In the genomic region with DNA sequence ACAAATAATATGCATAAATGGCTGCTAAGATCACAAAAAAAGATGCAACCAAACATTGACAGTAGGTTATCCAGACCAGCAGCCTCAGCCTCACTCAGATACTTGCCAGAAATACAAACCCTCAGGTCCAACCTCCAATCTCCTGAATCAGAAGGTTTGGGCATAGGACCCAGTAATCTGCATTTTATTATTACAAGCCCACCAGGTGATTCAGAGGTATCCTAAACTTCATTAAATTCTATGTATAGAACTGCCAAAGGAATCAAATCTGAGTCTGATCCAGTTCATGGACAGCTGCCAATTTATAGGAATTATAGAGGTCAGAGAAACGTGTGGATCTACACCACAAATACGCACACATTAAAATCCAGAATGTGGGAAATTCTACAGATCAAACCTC, we compare ENCODE assay signal across 20 cellular contexts.
"Had no signal": no experiment of that assay in that cellular context is flagged by ENCODE, and none has a peak within 500 bp of the region (broad histone marks: within the 10 kb centered on the region; RNA-seq: fewer than 3 reads in every experiment).

No MANE protein-coding gene starts in this region.

- H3K4me3 ChIP-seq: SJCRH30, SK-N-MC had no signal

- DNase-seq: KBM-7, MV-4-11, NCI-H1048, NCI-H1105, NCI-H1417, NCI-H1436 treated with DMSO at 0.1 percent for 48 hours, NCI-H1694, NCI-H187 treated with DMSO at 0.1 percent for 48 hours, NCI-H2029 treated with DMSO at 0.1 percent for 48 hours, NCI-H2171 treated with DMSO at 0.1 percent for 48 hours, NCI-H345, NCI-H446 treated with DMSO at 0.1 percent for 48 hours, NCI-H510A treated with DMSO at 0.1 percent for 48 hours, NCI-H526, NCI-H82, PC-3, SHP77 treated with DMSO at 0.1 percent for 48 hours, SJCRH30 had no signal

- H3K4me1 ChIP-seq: SJCRH30 had no signal

- H3K27ac ChIP-seq: HL-60, SJCRH30, SK-N-MC had no signal

- H3K27me3 ChIP-seq: SJCRH30 had no signal

- H3K36me3 ChIP-seq: SJCRH30 had no signal
